ENCODE assay signal across 13 cellular contexts in genomic region chr6:129890164-129890563, GRCh38. TPM values are rescaled to one million over a fixed set of nuclear protein-coding genes. Genes with fewer than 3 reads are reported as not detected.
DNase-seq lines count a peak whose midpoint lies in the region; ATAC-seq, FAIRE-seq and TF ChIP-seq lines count a peak whose summit lies in the region.
"Had no signal": no experiment of that assay in that cellular context is flagged by ENCODE, and none has a peak within 500 bp of the region (broad histone marks: within the 10 kb centered on the region; RNA-seq: fewer than 3 reads in every experiment).

No MANE protein-coding gene starts in this region.

- no peaks in the 10 kb centered on the region for H3K27me3 ChIP-seq in thyroid gland
- H3K27me3 ChIP-seq: heart right ventricle, Peyer's patch, testis had no signal

- no peaks in the 10 kb centered on the region for H3K4me1 ChIP-seq in thyroid gland
- H3K4me1 ChIP-seq: Peyer's patch, testis had no signal

- ATAC-seq in stimulated activated naive CD8-positive, alpha-beta T cell treated with anti-CD3 and anti-CD28 coated beads, Interleukin-15, amount 100 ng/mL, for 72 hours = peak; percentile 39
- no peak for ATAC-seq in stimulated activated naive CD8-positive, alpha-beta T cell treated with anti-CD3 and anti-CD28 coated beads, Interleukin-15, Interleukin-2, amounts not matched to agents 100 U/mL and 50 U/mL, for 24 hours
- ATAC-seq in esophagus mucosa (peak; percentile 59), HG03175 (IDR thresholded peaks at IDR 0.05; ENCODE audit: unreplicated experiment) (no peak)
- ATAC-seq: heart right ventricle had no signal

- TF ChIP-seq POLR2A in thyroid gland (IDR thresholded peaks at IDR 0.05) = no peak

- no peak overlapping the region for H3K27ac ChIP-seq in thyroid gland
- H3K27ac ChIP-seq: heart right ventricle, Peyer's patch, testis had no signal

- intact Hi-C loops in thyroid gland (cut with DNase I) = no loop called here

- H3K36me3 ChIP-seq in thyroid gland = no peaks in the 10 kb centered on the region
- H3K36me3 ChIP-seq: heart right ventricle, Peyer's patch had no signal

- H3K27ac Mint-ChIP-seq in stimulated activated naive CD8-positive, alpha-beta T cell treated with anti-CD3 and anti-CD28 coated beads, Interleukin-15, amount 100 ng/mL, for 72 hours = no peak overlapping the region
- H3K27ac Mint-ChIP-seq: activated CD4-positive, alpha-beta T cell treated with anti-CD3 and anti-CD28 coated beads, Interleukin-2, amount 10 ng/mL, durations not matched to agents 7 days and 5 days had no signal

- H3K4me3 Mint-ChIP-seq in stimulated activated naive CD8-positive, alpha-beta T cell treated with anti-CD3 and anti-CD28 coated beads, Interleukin-15, amount 100 ng/mL, for 72 hours = no peak overlapping the region
- H3K4me3 Mint-ChIP-seq: activated CD4-positive, alpha-beta T cell treated with anti-CD3 and anti-CD28 coated beads, Interleukin-2, amount 10 ng/mL, durations not matched to agents 7 days and 5 days; CD4-positive, alpha-beta memory T cell had no signal

- no peak overlapping the region for H3K4me3 ChIP-seq in thyroid gland (replicated peaks in 1 of 3)
- H3K4me3 ChIP-seq: heart right ventricle, Peyer's patch, testis had no signal

- H3K9me3 Mint-ChIP-seq in stimulated activated naive CD8-positive, alpha-beta T cell treated with anti-CD3 and anti-CD28 coated beads, Interleukin-15, amount 100 ng/mL, for 72 hours = no peaks in the 10 kb centered on the region
- H3K9me3 Mint-ChIP-seq: activated CD4-positive, alpha-beta T cell treated with anti-CD3 and anti-CD28 coated beads, Interleukin-2, amount 10 ng/mL, durations not matched to agents 7 days and 5 days had no signal

- FAIRE-seq in RCC 7860 (lab: Jason Lieb, UNC) (no peak), urothelium cell line (lab: Jason Lieb, UNC) (no peak)

- no peak for TF ChIP-seq CTCF in thyroid gland (IDR thresholded peaks at IDR 0.05)

- H3K9me3 ChIP-seq in thyroid gland = no peaks in the 10 kb centered on the region
- H3K9me3 ChIP-seq: heart right ventricle, Peyer's patch, testis had no signal

- peaks cover 10% of the 10 kb centered on the region for H3K4me1 Mint-ChIP-seq in stimulated activated naive CD8-positive, alpha-beta T cell treated with anti-CD3 and anti-CD28 coated beads, Interleukin-15, amount 100 ng/mL, for 72 hours

- 66 to 74% methylated on average over 2 of the region's 2 CpGs for WGBS in thyroid gland, 2 donors

- H3K27me3 Mint-ChIP-seq in stimulated activated naive CD8-positive, alpha-beta T cell treated with anti-CD3 and anti-CD28 coated beads, Interleukin-15, amount 100 ng/mL, for 72 hours = no peaks in the 10 kb centered on the region
- H3K27me3 Mint-ChIP-seq: activated CD4-positive, alpha-beta T cell treated with anti-CD3 and anti-CD28 coated beads, Interleukin-2, amount 10 ng/mL, durations not matched to agents 7 days and 5 days; CD4-positive, alpha-beta memory T cell had no signal

- DNase-seq in stimulated activated naive CD8-positive, alpha-beta T cell treated with anti-CD3 and anti-CD28 coated beads, Interleukin-15, amount 100 ng/mL, for 72 hours = no peak
- no peak for DNase-seq in stimulated activated naive CD8-positive, alpha-beta T cell treated with anti-CD3 and anti-CD28 coated beads, Interleukin-15, Interleukin-2, amounts not matched to agents 100 U/mL and 50 U/mL, for 24 hours
- DNase-seq in RCC 7860 (ENCODE audit: low spot score) (peak; percentile 33), urothelium cell line (ENCODE audit: low spot score) (peak; percentile 59), thyroid gland (no peak)
- no peak for DNase-seq in stimulated activated CD4-positive, alpha-beta T cell treated with anti-CD3 and anti-CD28 coated beads, Interleukin-12 subunit alpha, Interleukin-12 subunit beta, amount 100 ng/mL, for 4 hours
- DNase-seq: activated CD4-positive, alpha-beta T cell treated with anti-CD3 and anti-CD28 coated beads, Interleukin-2, amount 10 ng/mL, durations not matched to agents 7 days and 5 days; CD4-positive, alpha-beta memory T cell; heart right ventricle; Peyer's patch; testis had no signal

RNA-seq across cellular contexts. Expression of gene TMEM244, which starts 29.0 kb away (rescaled TPM):
- total RNA-seq in esophagus mucosa (not detected), thyroid gland (not detected)
- total RNA-seq: activated CD4-positive, alpha-beta T cell treated with anti-CD3 and anti-CD28 coated beads, Interleukin-2, amount 10 ng/mL, durations not matched to agents 7 days and 5 days; heart right ventricle; Peyer's patch; testis had no signal

Comparison
In these comparisons a context has a peak if more than half of its experiments do, and no peak if none do; other contexts are left out.
1. ATAC-seq: peak in stimulated activated naive CD8-positive, alpha-beta T cell treated with anti-CD3 and anti-CD28 coated beads, Interleukin-15, amount 100 ng/mL, for 72 hours (single experiment) and esophagus mucosa (single experiment); none in stimulated activated naive CD8-positive, alpha-beta T cell treated with anti-CD3 and anti-CD28 coated beads, Interleukin-15, Interleukin-2, amounts not matched to agents 100 U/mL and 50 U/mL, for 24 hours (single experiment) and HG03175 (single experiment).
2. DNase-seq: peak in RCC 7860 (single experiment) and urothelium cell line (single experiment); none in stimulated activated naive CD8-positive, alpha-beta T cell treated with anti-CD3 and anti-CD28 coated beads, Interleukin-15, amount 100 ng/mL, for 72 hours (0 of 2), stimulated activated naive CD8-positive, alpha-beta T cell treated with anti-CD3 and anti-CD28 coated beads, Interleukin-15, Interleukin-2, amounts not matched to agents 100 U/mL and 50 U/mL, for 24 hours (single experiment), thyroid gland (0 of 2) and stimulated activated CD4-positive, alpha-beta T cell treated with anti-CD3 and anti-CD28 coated beads, Interleukin-12 subunit alpha, Interleukin-12 subunit beta, amount 100 ng/mL, for 4 hours (single experiment).